ENCODE assay signal across 8 cellular contexts in genomic region chr12:123670882-123671728, GRCh38. TPM values are rescaled to one million over a fixed set of nuclear protein-coding genes. Genes with fewer than 3 reads are reported as not detected.
A peak's percentile ranks its signal among the peaks of the same experiment; 100 is the strongest.
DNase-seq lines count a peak whose midpoint lies in the region; ATAC-seq and TF ChIP-seq lines count a peak whose summit lies in the region.

TCTN2 (plus strand) TSS chr12:123671113; CDS start chr12:123671241, 128 bp downstream.

- H3F3A ChIP-seq in SU-DHL-6 (ENCODE audit: insufficient read depth): no peaks in the 10 kb centered on the region

- peak within 1 kb of the TSS; percentile 24 for H2BK5ac ChIP-seq in trophoblast cell (ENCODE audit: low read depth, low read length, poor library complexity)

- no peak for TF ChIP-seq POLR2A in tibial nerve (IDR thresholded peaks at IDR 0.05)

- no peak within 1 kb of the TSS for H2BK12ac ChIP-seq in trophoblast cell (ENCODE audit: low read length)

- no peak within 1 kb of the TSS for H3K27ac ChIP-seq in SU-DHL-6 (ENCODE audit: low read depth, low read length)
- H3K27ac ChIP-seq in trophoblast cell (ENCODE audit: low read depth, low read length): no peak within 1 kb of the TSS
- peak within 1 kb of the TSS in 3 of 4 donors; percentile 20 to 72 (median 45) for H3K27ac ChIP-seq in tibial nerve

- peaks cover 2% of the 10 kb centered on the region for H3K79me1 ChIP-seq in trophoblast cell (ENCODE audit: low read length)

- peak within 1 kb of the TSS; percentile 51 for H3K14ac ChIP-seq in trophoblast cell (ENCODE audit: low read length)

- no peak for TF ChIP-seq CTCF in GM12875 (IDR thresholded peaks at IDR 0.05; ENCODE audit: borderline replicate concordance, insufficient read depth, low read depth, low read length)
- TF ChIP-seq CTCF in SU-DHL-6 (IDR thresholded peaks at IDR 0.05; ENCODE audit: insufficient read depth, low read length, poor library complexity, severe bottlenecking): no peak
- TF ChIP-seq CTCF in tibial nerve (IDR thresholded peaks at IDR 0.05): no peak

- WGBS in trophoblast cell (ENCODE audit: extremely low coverage, insufficient coverage, insufficient read length): no CpG with 5 or more reads among the region's 53 CpGs
- WGBS in tibial nerve, 2 donors: 1 to 2% methylated on average over 50 to 53 of the region's 53 CpGs

- peak; percentile 100 for ATAC-seq in HG02798 (IDR thresholded peaks at IDR 0.05; ENCODE audit: poor library complexity, unreplicated experiment)

- peak within 1 kb of the TSS; percentile 85 for H4K8ac ChIP-seq in trophoblast cell (ENCODE audit: low read depth, low read length)

- DNase-seq in NCI-H1417 treated with DMSO at 0.1 percent for 48 hours (lab: John Stamatoyannopoulos, UW) (peak; percentile 82), cardiac septum (ENCODE audit: low spot score) (peak; percentile 96), trophoblast cell (peak; percentile 89 to 95), tibial nerve (ENCODE audit: low spot score in 2 of 2) (peak; percentile 92 to 94)
- DNase-seq in activated naive CD8-positive, alpha-beta T cell treated with anti-CD3 and anti-CD28 coated beads, Interleukin-2, amount 50 U/mL, for 16 hours (ENCODE audit: low read depth, low spot score): peak; percentile 89

- H4K12ac ChIP-seq in trophoblast cell (ENCODE audit: low read depth, low read length): peak within 1 kb of the TSS; percentile 65

- H3K4me3 ChIP-seq in GM12875 (ENCODE audit: low read depth, low read length) (peak within 1 kb of the TSS; percentile 59), SU-DHL-6 (ENCODE audit: insufficient read depth, low read length, poor library complexity, severe bottlenecking) (no peak within 1 kb of the TSS), trophoblast cell (ENCODE audit: low read depth, low read length) (peak within 1 kb of the TSS; percentile 88), tibial nerve (peak within 1 kb of the TSS; percentile 76 to 91 (median 88))

- no peak within 1 kb of the TSS for H2BK120ac ChIP-seq in trophoblast cell (ENCODE audit: insufficient read depth, low read length, poor library complexity)

- H3K79me2 ChIP-seq in SU-DHL-6 (ENCODE audit: insufficient read depth, low read length) (no peaks in the 10 kb centered on the region), trophoblast cell (ENCODE audit: control insufficient read depth, insufficient read depth, low read length, poor library complexity) (peaks cover 4% of the 10 kb centered on the region)

- no peaks in the 10 kb centered on the region for H3K9me3 ChIP-seq in SU-DHL-6 (ENCODE audit: insufficient read depth, low read length)
- no peaks in the 10 kb centered on the region for H3K9me3 ChIP-seq in trophoblast cell (ENCODE audit: insufficient read depth, low read depth, low read length)
- H3K9me3 ChIP-seq in tibial nerve: no peaks in the 10 kb centered on the region

- no peaks in the 10 kb centered on the region for H4K20me1 ChIP-seq in SU-DHL-6 (ENCODE audit: low read depth, low read length)

- H2AFZ ChIP-seq in SU-DHL-6 (ENCODE audit: low read depth, low read length, severe bottlenecking): peak within 1 kb of the TSS; percentile 76
- peak within 1 kb of the TSS; percentile 96 for H2AFZ ChIP-seq in trophoblast cell (ENCODE audit: insufficient read depth, low read length, poor library complexity)

- peaks cover 3 to 6% of the 10 kb centered on the region in 2 experiments for H3K4me1 ChIP-seq in trophoblast cell (ENCODE audit: control insufficient read depth in 1 of 2, insufficient read depth in 2 of 2, low read length in 2 of 2)
- peaks cover 0 to 20% (median 3%) of the 10 kb centered on the region in 4 donors for H3K4me1 ChIP-seq in tibial nerve

- H3K36me3 ChIP-seq in SU-DHL-6 (ENCODE audit: low read length) (no peaks in the 10 kb centered on the region), trophoblast cell (ENCODE audit: control insufficient read depth in 1 of 2, insufficient read depth in 2 of 2, low read length in 2 of 2) (peaks cover 13 to 14% of the 10 kb centered on the region in 2 experiments), tibial nerve (peaks cover 0 to 34% (median 0%) of the 10 kb centered on the region in 3 donors)

- H3K9me2 ChIP-seq in SU-DHL-6 (replicated peaks; ENCODE audit: insufficient read depth, low read length): no peaks in the 10 kb centered on the region

- peak within 1 kb of the TSS; percentile 22 for H3K18ac ChIP-seq in trophoblast cell (ENCODE audit: low read length)

- no peak within 1 kb of the TSS for H2AK5ac ChIP-seq in trophoblast cell (ENCODE audit: low read length)

- H3K27me3 ChIP-seq in SU-DHL-6 (ENCODE audit: low read length): no peaks in the 10 kb centered on the region
- H3K27me3 ChIP-seq in trophoblast cell (ENCODE audit: insufficient read depth, low read length): no peaks in the 10 kb centered on the region
- no peaks in the 10 kb centered on the region for H3K27me3 ChIP-seq in tibial nerve

- H3K9ac ChIP-seq in SU-DHL-6 (ENCODE audit: low read length): no peak within 1 kb of the TSS
- peak within 1 kb of the TSS; percentile 46 for H3K9ac ChIP-seq in trophoblast cell (ENCODE audit: low read length)

- intact Hi-C loops in cardiac septum (cut with DNase I): no loop called here

- no peak within 1 kb of the TSS for H3K4ac ChIP-seq in trophoblast cell (ENCODE audit: low read depth, low read length)

- H4K91ac ChIP-seq in trophoblast cell (ENCODE audit: low read depth, low read length): peak within 1 kb of the TSS; percentile 15

- no peak within 1 kb of the TSS for H3K23ac ChIP-seq in trophoblast cell (ENCODE audit: low read length)

- TF ChIP-seq EP300 in tibial nerve (IDR thresholded peaks at IDR 0.05): peak in 1 of 2 donors; percentile 19

- H3K4me2 ChIP-seq in SU-DHL-6 (ENCODE audit: low read depth, low read length, poor library complexity, severe bottlenecking) (peak within 1 kb of the TSS; percentile 21), trophoblast cell (ENCODE audit: low read length) (peak within 1 kb of the TSS; percentile 81)

RNA-seq across cellular contexts. Expression of gene TCTN2, which starts in this region (rescaled TPM):
- total RNA-seq in cardiac septum: 3.1 TPM
- polyA plus RNA-seq in trophoblast cell (2013): 7.2 and 7.3 TPM in 2 replicates
- 10 to 100 TPM in 3 of 4 donors, 1 to 10 TPM in 1; 7.2 to 20.0 (median 14.9) TPM for total RNA-seq in tibial nerve

Comparison
In these comparisons a context has a peak if more than half of its experiments do, and no peak if none do; other contexts are left out.
1. H3K27ac ChIP-seq: peak in tibial nerve (3 of 4); none in SU-DHL-6 (single experiment) and trophoblast cell (single experiment).
2. Peak in every context shown above with its lines, with median percentiles within 50 percentile points of each other: DNase-seq.